ENCODE assay signal across 15 cellular contexts in genomic region chr1:116067564-116067887, GRCh38. TPM values are rescaled to one million over a fixed set of nuclear protein-coding genes. Genes with fewer than 3 reads are reported as not detected.
DNase-seq lines count a peak whose midpoint lies in the region; ATAC-seq and TF ChIP-seq lines count a peak whose summit lies in the region.
"Had no signal": no experiment of that assay in that cellular context is flagged by ENCODE, and none has a peak within 500 bp of the region (broad histone marks: within the 10 kb centered on the region; RNA-seq: fewer than 3 reads in every experiment).

No MANE protein-coding gene starts in this region.

- CTCF ChIA-PET in RWPE1 (lab: Yijun Ruan, JAX) = no interaction called here

- no peak overlapping the region for H3K4me3 ChIP-seq in AG09309 (ENCODE audit: control insufficient read depth, low read depth, low read length)
- H3K4me3 ChIP-seq in osteoblast (ENCODE audit: insufficient read depth, low read length) = peak overlapping the region; percentile 17
- H3K4me3 ChIP-seq: testis had no signal

- DNase-seq in AG09309 (ENCODE audit: low read depth) (peak; percentile 85), RWPE1 (ENCODE audit: low spot score) (no peak), fibroblast of peridontal ligament (ENCODE audit: extremely low read depth) (peak; percentile 98), osteoblast (ENCODE audit: insufficient read length, low spot score, missing footprints) (peak; percentile 53), GDM1 (lab: John Stamatoyannopoulos, UW) (no peak), HuH-7 (ENCODE audit: low spot score) (no peak)
- DNase-seq in central memory CD4-positive, alpha-beta T cell = no peak
- DNase-seq: activated gamma-delta T cell treated with Interleukin-2 at 50 U/mL for 16 hours, kidney glomerular epithelial cell, NCI-H2081 treated with DMSO at 0.1 percent for 48 hours, occipital lobe, testis had no signal

- POLR2A ChIA-PET in RWPE1 (lab: Yijun Ruan, JAX; ENCODE audit: low non-redundant PET) = no interaction called here

- H3K27ac ChIP-seq in RWPE1 = peak overlapping the region; percentile 54
- H3K27ac ChIP-seq in osteoblast (ENCODE audit: low read depth, low read length) = peak overlapping the region; percentile 89
- H3K27ac ChIP-seq: C4-2B, testis had no signal

- H3K36me3 ChIP-seq in osteoblast (ENCODE audit: insufficient read depth, low read length) = no peaks in the 10 kb centered on the region

- no peaks in the 10 kb centered on the region for H3K9me3 ChIP-seq in osteoblast (ENCODE audit: low read depth, low read length)
- H3K9me3 ChIP-seq: testis had no signal

- H3K4me2 ChIP-seq in osteoblast (ENCODE audit: insufficient read depth, low read length) = peak overlapping the region; percentile 50

- H3K79me2 ChIP-seq in osteoblast (ENCODE audit: insufficient read depth, low read length) = no peaks in the 10 kb centered on the region

- peaks cover 14% of the 10 kb centered on the region for H3K4me1 ChIP-seq in osteoblast (ENCODE audit: insufficient read depth, low read length)
- H3K4me1 ChIP-seq: testis had no signal

- TF ChIP-seq CTCF in AG09309 (IDR thresholded peaks at IDR 0.05; ENCODE audit: control insufficient read depth, insufficient read depth, low read depth, low read length, missing control alignments) = no peak
- no peak for TF ChIP-seq CTCF in RWPE1 (conservative IDR thresholded peaks at IDR 0.05; ENCODE audit: low read depth)
- no peak for TF ChIP-seq CTCF in osteoblast (IDR thresholded peaks at IDR 0.05; ENCODE audit: extremely low read depth, low read depth, low read length)

- H2AFZ ChIP-seq in osteoblast (ENCODE audit: low read length) = peak overlapping the region; percentile 50

- ATAC-seq in HG03039 (IDR thresholded peaks at IDR 0.05; ENCODE audit: unreplicated experiment) = no peak
- ATAC-seq: HepG2 had no signal

- H4K20me1 ChIP-seq in osteoblast (ENCODE audit: insufficient read depth, low read length) = no peaks in the 10 kb centered on the region

- no peaks in the 10 kb centered on the region for H3K27me3 ChIP-seq in osteoblast (ENCODE audit: insufficient read depth, low read length)
- H3K27me3 ChIP-seq: testis had no signal

RNA-seq across cellular contexts. Expression of gene MAB21L3, which starts 43.7 kb away (rescaled TPM):
- 0.29 and 0.36 TPM in 2 replicates for total RNA-seq in osteoblast

Comparison
In these comparisons a context has a peak if more than half of its experiments do, and no peak if none do; other contexts are left out.
1. DNase-seq: peak in AG09309 (single experiment), fibroblast of peridontal ligament (single experiment) and osteoblast (single experiment); none in RWPE1 (single experiment), GDM1 (single experiment), central memory CD4-positive, alpha-beta T cell (single experiment) and HuH-7 (single experiment).